Comparison of ENCODE assay signal across 9 cellular contexts in genomic region chr5:146904890-146905289, GRCh38. TPM values are rescaled to one million over a fixed set of nuclear protein-coding genes. Genes with fewer than 3 reads are reported as not detected.
"Had no signal": no experiment of that assay in that cellular context is flagged by ENCODE, and none has a peak within 500 bp of the region (broad histone marks: within the 10 kb centered on the region; RNA-seq: fewer than 3 reads in every experiment).

No MANE protein-coding gene starts in this region.

- H3K36me3 Mint-ChIP-seq: IgD-negative memory B cell had no signal

- ATAC-seq: HCT116, HepG2 had no signal

- H3K27ac Mint-ChIP-seq: HFFc6, IgD-negative memory B cell had no signal

- H3K4me1 Mint-ChIP-seq: IgD-negative memory B cell had no signal

- H3K4me3 Mint-ChIP-seq: HFFc6, IgD-negative memory B cell had no signal

- DNase-seq: GM23248, GOT3, H7, HFFc6, KBM-7 had no signal

RNA-seq across cellular contexts. Expression of gene PPP2R2B, which starts 26.3 kb away (rescaled TPM):
- total RNA-seq: HepG2, HFFc6, HT1080 had no signal
